In genomic region chr18:48847807-48848486, GRCh38 we compare ENCODE assay signal across 14 cellular contexts.
DNase-seq lines count a peak whose midpoint lies in the region; ATAC-seq and TF ChIP-seq lines count a peak whose summit lies in the region.
"Had no signal": no experiment of that assay in that cellular context is flagged by ENCODE, and none has a peak within 500 bp of the region (broad histone marks: within the 10 kb centered on the region; RNA-seq: fewer than 3 reads in every experiment).

No MANE protein-coding gene starts in this region.

- H3K23ac ChIP-seq in mesenchymal stem cell (ENCODE audit: low read length in 2 of 2), result no peak overlapping the region

- H3K27me3 Mint-ChIP-seq in type B pancreatic cell, result no peaks in the 10 kb centered on the region
- H3K27me3 Mint-ChIP-seq in activated CD4-positive, alpha-beta T cell treated with anti-CD3 and anti-CD28 coated beads, Interleukin-2, amount 10 ng/mL, durations not matched to agents 7 days and 5 days, result peaks cover 3% of the 10 kb centered on the region
- H3K27me3 Mint-ChIP-seq in Calu3 (ENCODE audit: unreplicated experiment), result no peaks in the 10 kb centered on the region

- no peak for TF ChIP-seq CTCF in type B pancreatic cell (conservative IDR thresholded peaks at IDR 0.05)
- TF ChIP-seq CTCF in Calu3 (IDR thresholded peaks at IDR 0.05; ENCODE audit: unreplicated experiment), result no peak

- ATAC-seq in left cardiac atrium (no peak), GM21723 (IDR thresholded peaks at IDR 0.05; ENCODE audit: unreplicated experiment) (no peak)

- peaks cover 7% of the 10 kb centered on the region for H3K79me1 ChIP-seq in mesenchymal stem cell (replicated peaks; ENCODE audit: low read length, poor library complexity, severe bottlenecking)

- H3K4me1 ChIP-seq in mesenchymal stem cell (ENCODE audit: control insufficient read depth, insufficient read depth, low read depth, low read length), result peaks cover 41% of the 10 kb centered on the region

- no peak overlapping the region for H2BK120ac ChIP-seq in mesenchymal stem cell (ENCODE audit: low read depth, low read length)

- H3K4me2 ChIP-seq in mesenchymal stem cell (ENCODE audit: low read length, poor library complexity, severe bottlenecking), result no peak overlapping the region
- H3K4me2 ChIP-seq: hepatocyte had no signal

- H3K36me3 ChIP-seq in mesenchymal stem cell (ENCODE audit: control insufficient read depth in 1 of 2, insufficient read depth in 2 of 2, low read depth in 1 of 2, low read length in 2 of 2), result peaks cover 11 to 17% of the 10 kb centered on the region in 2 experiments
- H3K36me3 ChIP-seq: neutrophil, transverse colon had no signal

- peaks cover 23% of the 10 kb centered on the region for H3K36me3 Mint-ChIP-seq in type B pancreatic cell
- H3K36me3 Mint-ChIP-seq in activated CD4-positive, alpha-beta T cell treated with anti-CD3 and anti-CD28 coated beads, Interleukin-2, amount 10 ng/mL, durations not matched to agents 7 days and 5 days (ENCODE audit: low read depth), result peaks cover 6% of the 10 kb centered on the region
- no peaks in the 10 kb centered on the region for H3K36me3 Mint-ChIP-seq in Calu3 (ENCODE audit: insufficient read depth, unreplicated experiment)

- H3K9me3 ChIP-seq in mesenchymal stem cell (ENCODE audit: control insufficient read depth, low read length), result no peaks in the 10 kb centered on the region
- H3K9me3 ChIP-seq: neutrophil, transverse colon had no signal

- peaks cover 65% of the 10 kb centered on the region for H3K4me1 Mint-ChIP-seq in type B pancreatic cell (ENCODE audit: unreplicated experiment)
- peaks cover 35% of the 10 kb centered on the region for H3K4me1 Mint-ChIP-seq in activated CD4-positive, alpha-beta T cell treated with anti-CD3 and anti-CD28 coated beads, Interleukin-2, amount 10 ng/mL, durations not matched to agents 7 days and 5 days
- no peaks in the 10 kb centered on the region for H3K4me1 Mint-ChIP-seq in Calu3 (ENCODE audit: low read depth, unreplicated experiment)

- BruUV-seq in Calu3 (replicated peaks; lab: Mats Ljungman, UMichigan), result no TSS peak

- no peak overlapping the region for H4K8ac ChIP-seq in mesenchymal stem cell (ENCODE audit: low read length)

- H3K27ac ChIP-seq in mesenchymal stem cell (ENCODE audit: low read length, poor library complexity, severe bottlenecking), result peak overlapping the region; percentile 60
- H3K27ac ChIP-seq: hepatocyte, neutrophil, transverse colon had no signal

- WGBS in mesenchymal stem cell, result 95% methylated on average over 11 of the region's 11 CpGs

- intact Hi-C loops in left cardiac atrium (cut with DNase I) (loop anchor here in 1 of 2 donors (10.0 kb wide), 1 partner anchor 133 kb away; no protein-coding TSS in a partner anchor), cardiac septum (cut with DNase I) (no loop called here), Calu3 (cut with micrococcal nuclease; ENCODE audit: unreplicated experiment) (no loop called here)

- H3K4me3 ChIP-seq in mesenchymal stem cell (ENCODE audit: insufficient read depth in 1 of 2, low read depth in 1 of 2, low read length in 2 of 2), result no peak overlapping the region
- H3K4me3 ChIP-seq: hepatocyte, transverse colon had no signal

- H2AFZ ChIP-seq in mesenchymal stem cell (ENCODE audit: low read depth, low read length), result no peak overlapping the region
- H2AFZ ChIP-seq: hepatocyte had no signal

- peak overlapping the region in 1 of 2 experiments; percentile 8 for H2BK12ac ChIP-seq in mesenchymal stem cell (ENCODE audit: low read length in 2 of 2)

- peak overlapping the region in 1 of 2 experiments; percentile 75 for H3K18ac ChIP-seq in mesenchymal stem cell (ENCODE audit: low read depth in 1 of 2, low read length in 2 of 2)

- peak overlapping the region; percentile 40 for H2AK5ac ChIP-seq in mesenchymal stem cell (ENCODE audit: low read length, severe bottlenecking)

- H3K4ac ChIP-seq in mesenchymal stem cell (ENCODE audit: low read depth in 1 of 2, low read length in 2 of 2), result peak overlapping the region in 1 of 2 experiments; percentile 30

- CTCF ChIA-PET in activated CD4-positive, alpha-beta T cell treated with anti-CD3 and anti-CD28 coated beads, Interleukin-2, amount 10 ng/mL, durations not matched to agents 7 days and 5 days (lab: Charles Lee), result interaction anchor here (0.9 to 1.4 kb wide), 4 partner anchors 8 to 13 kb away, joined by 3 to 6 read pairs (median 3); no protein-coding TSS in a partner anchor
- CTCF ChIA-PET in Calu3 (lab: Charles Lee), result no interaction called here

- no peak overlapping the region for H2BK15ac ChIP-seq in mesenchymal stem cell (ENCODE audit: low read depth, poor library complexity, severe bottlenecking)

- H3K9ac ChIP-seq in mesenchymal stem cell (ENCODE audit: low read length), result no peak overlapping the region

- H2BK5ac ChIP-seq in mesenchymal stem cell (ENCODE audit: low read depth, low read length, poor library complexity, severe bottlenecking), result no peak overlapping the region

- H3K4me3 Mint-ChIP-seq in type B pancreatic cell (no peak overlapping the region), Calu3 (ENCODE audit: low read depth, unreplicated experiment) (no peak overlapping the region)
- H3K4me3 Mint-ChIP-seq in activated CD4-positive, alpha-beta T cell treated with anti-CD3 and anti-CD28 coated beads, Interleukin-2, amount 10 ng/mL, durations not matched to agents 7 days and 5 days, result no peak overlapping the region

- DNase-seq in left cardiac atrium, result peak; percentile 13
- no peak for DNase-seq in cardiac septum (ENCODE audit: low spot score)
- peak; percentile 93 for DNase-seq in cerebellar cortex (ENCODE audit: low spot score)
- DNase-seq in mesenchymal stem cell, result no peak
- no peak for DNase-seq in type B pancreatic cell (ENCODE audit: extremely low spot score, unreplicated experiment)
- no peak for DNase-seq in activated CD4-positive, alpha-beta T cell treated with anti-CD3 and anti-CD28 coated beads, Interleukin-2, amount 10 ng/mL, durations not matched to agents 7 days and 5 days
- no peak for DNase-seq in Calu3
- DNase-seq: NCI-H1048, NCI-H510A treated with DMSO at 0.1 percent for 48 hours, T1000, transverse colon had no signal

- POLR2A ChIA-PET in activated CD4-positive, alpha-beta T cell treated with anti-CD3 and anti-CD28 coated beads, Interleukin-2, amount 10 ng/mL, durations not matched to agents 7 days and 5 days (lab: Charles Lee), result no interaction called here

- H3K14ac ChIP-seq in mesenchymal stem cell (ENCODE audit: low read length in 2 of 2), result peak overlapping the region in 1 of 2 experiments; percentile 30

- H4K91ac ChIP-seq in mesenchymal stem cell (ENCODE audit: low read length), result peak overlapping the region; percentile 35

- peaks cover 14% of the 10 kb centered on the region for H3K9me3 Mint-ChIP-seq in type B pancreatic cell
- peaks cover 4% of the 10 kb centered on the region for H3K9me3 Mint-ChIP-seq in activated CD4-positive, alpha-beta T cell treated with anti-CD3 and anti-CD28 coated beads, Interleukin-2, amount 10 ng/mL, durations not matched to agents 7 days and 5 days
- H3K9me3 Mint-ChIP-seq in Calu3 (ENCODE audit: low read depth, unreplicated experiment), result peaks cover 10% of the 10 kb centered on the region

- H3K27ac Mint-ChIP-seq in type B pancreatic cell, result peak overlapping the region; percentile 75
- no peak overlapping the region for H3K27ac Mint-ChIP-seq in activated CD4-positive, alpha-beta T cell treated with anti-CD3 and anti-CD28 coated beads, Interleukin-2, amount 10 ng/mL, durations not matched to agents 7 days and 5 days
- no peak overlapping the region for H3K27ac Mint-ChIP-seq in Calu3 (ENCODE audit: unreplicated experiment)

- H3K27me3 ChIP-seq in mesenchymal stem cell (ENCODE audit: control insufficient read depth in 1 of 2, insufficient read depth in 1 of 2, low read length in 2 of 2), result no peaks in the 10 kb centered on the region
- H3K27me3 ChIP-seq: hepatocyte, neutrophil, transverse colon had no signal

Comparison
In these comparisons a context has a peak if more than half of its experiments do, and no peak if none do; other contexts are left out.
1. DNase-seq: peak in left cardiac atrium (single experiment) and cerebellar cortex (single experiment); none in cardiac septum (single experiment), mesenchymal stem cell (single experiment), type B pancreatic cell (single experiment), activated CD4-positive, alpha-beta T cell treated with anti-CD3 and anti-CD28 coated beads, Interleukin-2, amount 10 ng/mL, durations not matched to agents 7 days and 5 days (single experiment) and Calu3 (single experiment).